15 cellular contexts compared by ENCODE assay signal in genomic region chr1:45925728-45926287, GRCh38.
DNase-seq lines count a peak whose midpoint lies in the region; FAIRE-seq and TF ChIP-seq lines count a peak whose summit lies in the region.
"Had no signal": no experiment of that assay in that cellular context is flagged by ENCODE, and none has a peak within 500 bp of the region (broad histone marks: within the 10 kb centered on the region; RNA-seq: fewer than 3 reads in every experiment).

No MANE protein-coding gene starts in this region.

- H3K9ac ChIP-seq in BLaER1 treated with 17β-estradiol and CSF1 and Interleukin-3, amounts not matched to agents 10 nM and 100 nM, result no peak overlapping the region
- H3K9ac ChIP-seq in OCI-LY3 (ENCODE audit: low read length), result no peak overlapping the region

- H3K36me3 ChIP-seq in BLaER1 treated with 17β-estradiol and CSF1 and Interleukin-3, amounts not matched to agents 10 nM and 100 nM, result peaks cover 0 to 14% (median 5%) of the 10 kb centered on the region in 11 experiments; a peak in 8 of 22 replicates
- H3K36me3 ChIP-seq in OCI-LY3 (replicated peaks; ENCODE audit: low read depth, low read length), result no peaks in the 10 kb centered on the region
- H3K36me3 ChIP-seq in esophagus squamous epithelium, result no peaks in the 10 kb centered on the region

- FAIRE-seq in GM18507 (lab: Jason Lieb, UNC), result peak; percentile 21

- peaks cover 0 to 16% (median 9%) of the 10 kb centered on the region in 11 experiments; a peak in 15 of 22 replicates for H3K9me3 ChIP-seq in BLaER1 treated with 17β-estradiol and CSF1 and Interleukin-3, amounts not matched to agents 10 nM and 100 nM (replicated peaks in 1 of 11)
- H3K9me3 ChIP-seq in OCI-LY3 (ENCODE audit: insufficient read depth, low read length), result no peaks in the 10 kb centered on the region
- H3K9me3 ChIP-seq in esophagus squamous epithelium, result no peaks in the 10 kb centered on the region
- H3K9me3 ChIP-seq: SJCRH30 had no signal

- H3K27me3 ChIP-seq in BLaER1 treated with 17β-estradiol and CSF1 and Interleukin-3, amounts not matched to agents 10 nM and 100 nM, result no peaks in the 10 kb centered on the region
- H3K27me3 ChIP-seq in OCI-LY3 (ENCODE audit: low read depth, low read length) (no peaks in the 10 kb centered on the region), esophagus squamous epithelium (no peaks in the 10 kb centered on the region)
- H3K27me3 ChIP-seq: SJCRH30 had no signal

- 0 out of 2 replicates have a peak, but pooled peaks cover 5% of the 10 kb centered on the region for H3K79me2 ChIP-seq in OCI-LY3 (ENCODE audit: low read length)

- TF ChIP-seq CTCF in OCI-LY3 (IDR thresholded peaks at IDR 0.05; ENCODE audit: low read depth, low read length), result no peak
- TF ChIP-seq CTCF in esophagus squamous epithelium (IDR thresholded peaks at IDR 0.05), result no peak

- TF ChIP-seq POLR2A in esophagus squamous epithelium (IDR thresholded peaks at IDR 0.05), result no peak

- intact Hi-C loops in esophagus squamous epithelium (cut with DNase I), result no loop called here

- H3K27ac ChIP-seq in BLaER1 treated with 17β-estradiol and CSF1 and Interleukin-3, amounts not matched to agents 10 nM and 100 nM, result no peak overlapping the region
- H3K27ac ChIP-seq in OCI-LY3 (ENCODE audit: low read length) (peak overlapping the region; percentile 75), esophagus squamous epithelium (peak overlapping the region in 3 of 4 donors; percentile 5 to 50 (median 28))
- H3K27ac ChIP-seq: SJCRH30 had no signal

- H2AFZ ChIP-seq in OCI-LY3 (ENCODE audit: low read depth, low read length), result no peak overlapping the region

- peaks cover 19 to 26% (median 21%) of the 10 kb centered on the region in 10 experiments for H3K4me1 ChIP-seq in BLaER1 treated with 17β-estradiol and CSF1 and Interleukin-3, amounts not matched to agents 10 nM and 100 nM
- H3K4me1 ChIP-seq in OCI-LY3 (ENCODE audit: low read length) (peaks cover 50% of the 10 kb centered on the region), esophagus squamous epithelium (peaks cover 0 to 37% (median 17%) of the 10 kb centered on the region in 3 donors)

- H4K20me1 ChIP-seq in BLaER1 treated with 17β-estradiol and CSF1 and Interleukin-3, amounts not matched to agents 10 nM and 100 nM, result peaks cover 0 to 5% (median 0%) of the 10 kb centered on the region in 11 experiments; a peak in 3 of 22 replicates
- H4K20me1 ChIP-seq in OCI-LY3 (ENCODE audit: insufficient read depth, low read length), result no peaks in the 10 kb centered on the region

- WGBS in esophagus squamous epithelium, 2 donors, result 78 to 81% methylated on average over 2 of the region's 2 CpGs

- peak overlapping the region in 6 of 11 experiments; percentile 4 to 18 (median 12); a peak in 3 of 22 replicates for H3K4me2 ChIP-seq in BLaER1 treated with 17β-estradiol and CSF1 and Interleukin-3, amounts not matched to agents 10 nM and 100 nM
- peak overlapping the region; percentile 42 for H3K4me2 ChIP-seq in OCI-LY3 (ENCODE audit: low read length)

- DNase-seq in GM18507 (ENCODE audit: extremely low spot score, insufficient read length, low read depth), result no peak
- no peak for DNase-seq in esophagus squamous epithelium (lab: John Stamatoyannopoulos, UW)
- no peak for DNase-seq in AG20443 (ENCODE audit: low spot score)
- DNase-seq in NCI-H2081 treated with DMSO at 0.1 percent for 48 hours (lab: John Stamatoyannopoulos, UW), result no peak
- DNase-seq in NCI-H2171 (lab: John Stamatoyannopoulos, UW), result no peak
- no peak for DNase-seq in ecto neural progenitor cell (ENCODE audit: low spot score)
- DNase-seq: caudate nucleus; CD8-positive, alpha-beta memory T cell; foreskin fibroblast; NCI-H2107; posterior cingulate gyrus; SJCRH30; stimulated activated naive CD8-positive, alpha-beta T cell treated with anti-CD3 and anti-CD28 coated beads, Interleukin-15, amount 100 ng/mL, for 72 hours had no signal

- no peak overlapping the region for H3K4me3 ChIP-seq in BLaER1 treated with 17β-estradiol and CSF1 and Interleukin-3, amounts not matched to agents 10 nM and 100 nM
- H3K4me3 ChIP-seq in OCI-LY3 (ENCODE audit: low read length) (no peak overlapping the region), esophagus squamous epithelium (no peak overlapping the region)
- H3K4me3 ChIP-seq: SJCRH30 had no signal

Comparison
In these comparisons a context has a peak if more than half of its experiments do, and no peak if none do; other contexts are left out.
1. H3K27ac ChIP-seq: peak in OCI-LY3 (single experiment) and esophagus squamous epithelium (3 of 4); none in BLaER1 treated with 17β-estradiol and CSF1 and Interleukin-3, amounts not matched to agents 10 nM and 100 nM (0 of 11).